14 cellular contexts compared by ENCODE assay signal in the genomic region with DNA sequence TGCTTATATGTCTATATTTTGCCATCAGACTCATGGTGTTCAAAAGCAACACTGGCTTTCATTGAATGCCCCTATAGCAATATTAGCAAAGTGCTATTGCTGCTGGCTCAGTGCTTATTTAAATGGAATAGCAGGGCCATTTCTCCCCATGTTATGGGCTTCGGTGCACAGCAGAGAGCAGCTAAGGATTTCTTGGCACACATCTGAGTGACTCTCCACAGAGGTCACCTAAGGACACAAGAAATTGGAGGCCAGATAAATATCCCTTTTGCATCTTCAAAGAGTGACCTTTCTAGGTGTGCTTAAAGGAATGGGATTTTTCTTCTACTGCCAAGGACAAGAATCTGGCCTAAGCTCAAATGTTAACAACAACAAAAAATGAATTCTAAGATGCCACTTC.
DNase-seq lines count a peak whose midpoint lies in the region; TF ChIP-seq lines count a peak whose summit lies in the region.
"Had no signal": no experiment of that assay in that cellular context is flagged by ENCODE, and none has a peak within 500 bp of the region (broad histone marks: within the 10 kb centered on the region; RNA-seq: fewer than 3 reads in every experiment).

No MANE protein-coding gene starts in this region.

- H3K27me3 ChIP-seq in Karpas-422 (ENCODE audit: low read length) (no peaks in the 10 kb centered on the region), hepatocyte (no peaks in the 10 kb centered on the region)
- H3K27me3 ChIP-seq: BLaER1 treated with 17β-estradiol and CSF1 and Interleukin-3, amounts not matched to agents 10 nM and 100 nM had no signal

- H3K9ac ChIP-seq in Karpas-422 (ENCODE audit: low read length), result no peak overlapping the region
- H3K9ac ChIP-seq: BLaER1 treated with 17β-estradiol and CSF1 and Interleukin-3, amounts not matched to agents 10 nM and 100 nM had no signal

- 89% methylated on average over 1 of the region's 1 CpG for WGBS in hepatocyte (ENCODE audit: low lambda C conversion rate, missing lambda C conversion rate)

- no peaks in the 10 kb centered on the region for H3K4me1 Mint-ChIP-seq in activated CD4-positive, alpha-beta T cell treated with anti-CD3 and anti-CD28 coated beads, Interleukin-2, amount 10 ng/mL, durations not matched to agents 24 days and 14 days
- H3K4me1 Mint-ChIP-seq: CD4-positive, CD25-positive, alpha-beta regulatory T cell; GM23338 had no signal

- H3K9me3 ChIP-seq in Karpas-422 (ENCODE audit: low read length), result no peaks in the 10 kb centered on the region
- H3K9me3 ChIP-seq in hepatocyte (ENCODE audit: low read depth), result no peaks in the 10 kb centered on the region
- H3K9me3 ChIP-seq: BLaER1 treated with 17β-estradiol and CSF1 and Interleukin-3, amounts not matched to agents 10 nM and 100 nM had no signal

- no peak overlapping the region for H3K4me2 ChIP-seq in Karpas-422 (ENCODE audit: low read depth, low read length, poor library complexity, severe bottlenecking)
- H3K4me2 ChIP-seq in hepatocyte, result no peak overlapping the region
- H3K4me2 ChIP-seq: BLaER1 treated with 17β-estradiol and CSF1 and Interleukin-3, amounts not matched to agents 10 nM and 100 nM; GM23338 had no signal

- DNase-seq in activated CD4-positive, alpha-beta T cell treated with anti-CD3 and anti-CD28 coated beads, Interleukin-2, amount 10 ng/mL, durations not matched to agents 24 days and 14 days, result peak; percentile 19
- DNase-seq in activated CD4-positive, alpha-beta T cell treated with anti-CD3 and anti-CD28 coated beads for 48 hours, result no peak
- DNase-seq in Karpas-422 (no peak), RPMI7951 (ENCODE audit: low read depth) (peak; percentile 33), medulla oblongata (ENCODE audit: extremely low spot score) (peak; percentile 6), NOMO-1 treated with DMSO at 0.1 percent for 48 hours (lab: John Stamatoyannopoulos, UW; ENCODE audit: unreplicated experiment) (no peak), hepatocyte (ENCODE audit: low spot score) (no peak)
- DNase-seq: ACHN; CD4-positive, CD25-positive, alpha-beta regulatory T cell; DMS79; H7 had no signal

- no peaks in the 10 kb centered on the region for H3K36me3 ChIP-seq in Karpas-422 (ENCODE audit: insufficient read depth, low read length)
- no peaks in the 10 kb centered on the region for H3K36me3 ChIP-seq in hepatocyte (replicated peaks; ENCODE audit: insufficient read depth, low read depth)
- H3K36me3 ChIP-seq: BLaER1 treated with 17β-estradiol and CSF1 and Interleukin-3, amounts not matched to agents 10 nM and 100 nM had no signal

- no peaks in the 10 kb centered on the region for H4K20me1 ChIP-seq in Karpas-422 (ENCODE audit: insufficient read depth, low read depth, low read length)
- H4K20me1 ChIP-seq in hepatocyte (ENCODE audit: insufficient read depth, poor library complexity, severe bottlenecking), result no peaks in the 10 kb centered on the region
- H4K20me1 ChIP-seq: BLaER1 treated with 17β-estradiol and CSF1 and Interleukin-3, amounts not matched to agents 10 nM and 100 nM had no signal

- H3K79me2 ChIP-seq in Karpas-422 (ENCODE audit: low read length) (no peaks in the 10 kb centered on the region), hepatocyte (no peaks in the 10 kb centered on the region)

- H3K27me3 Mint-ChIP-seq in activated CD4-positive, alpha-beta T cell treated with anti-CD3 and anti-CD28 coated beads, Interleukin-2, amount 10 ng/mL, durations not matched to agents 24 days and 14 days, result no peaks in the 10 kb centered on the region
- H3K27me3 Mint-ChIP-seq: CD4-positive, CD25-positive, alpha-beta regulatory T cell had no signal

- H3K4me3 ChIP-seq in Karpas-422 (ENCODE audit: low read length), result no peak overlapping the region
- no peak overlapping the region for H3K4me3 ChIP-seq in hepatocyte
- H3K4me3 ChIP-seq: BLaER1 treated with 17β-estradiol and CSF1 and Interleukin-3, amounts not matched to agents 10 nM and 100 nM; GM23338 had no signal

- peak overlapping the region; percentile 28; the same call in 1 of the 2 replicates for H2AFZ ChIP-seq in Karpas-422 (ENCODE audit: low read length)
- no peak overlapping the region for H2AFZ ChIP-seq in hepatocyte
- H2AFZ ChIP-seq: GM23338 had no signal

- H3K9me2 ChIP-seq in Karpas-422 (replicated peaks; ENCODE audit: insufficient read depth, low read length) (no peaks in the 10 kb centered on the region), hepatocyte (replicated peaks; ENCODE audit: insufficient read depth) (no peaks in the 10 kb centered on the region)

- H3K27ac Mint-ChIP-seq in activated CD4-positive, alpha-beta T cell treated with anti-CD3 and anti-CD28 coated beads, Interleukin-2, amount 10 ng/mL, durations not matched to agents 24 days and 14 days, result no peak overlapping the region
- H3K27ac Mint-ChIP-seq: CD4-positive, CD25-positive, alpha-beta regulatory T cell; GM23338 had no signal

- intact Hi-C loops in activated CD4-positive, alpha-beta T cell treated with anti-CD3 and anti-CD28 coated beads, Interleukin-2, amount 10 ng/mL, durations not matched to agents 24 days and 14 days (cut with micrococcal nuclease), result no loop called here

- no peak for TF ChIP-seq CTCF in hepatocyte (IDR thresholded peaks at IDR 0.05; ENCODE audit: poor library complexity)

- peaks cover 5% of the 10 kb centered on the region; the same call in 1 of the 2 replicates for H3K4me1 ChIP-seq in Karpas-422 (ENCODE audit: low read length)
- peaks cover 3% of the 10 kb centered on the region for H3K4me1 ChIP-seq in hepatocyte (ENCODE audit: insufficient read depth)
- H3K4me1 ChIP-seq: BLaER1 treated with 17β-estradiol and CSF1 and Interleukin-3, amounts not matched to agents 10 nM and 100 nM had no signal

- H3K27ac ChIP-seq in Karpas-422 (ENCODE audit: low read length) (no peak overlapping the region), hepatocyte (no peak overlapping the region)
- H3K27ac ChIP-seq: BLaER1 treated with 17β-estradiol and CSF1 and Interleukin-3, amounts not matched to agents 10 nM and 100 nM; HL-60 had no signal

- H3K36me3 Mint-ChIP-seq in activated CD4-positive, alpha-beta T cell treated with anti-CD3 and anti-CD28 coated beads, Interleukin-2, amount 10 ng/mL, durations not matched to agents 24 days and 14 days (ENCODE audit: low read depth), result no peaks in the 10 kb centered on the region
- H3K36me3 Mint-ChIP-seq: CD4-positive, CD25-positive, alpha-beta regulatory T cell had no signal

- peaks cover 6% of the 10 kb centered on the region for H3K9me3 Mint-ChIP-seq in activated CD4-positive, alpha-beta T cell treated with anti-CD3 and anti-CD28 coated beads, Interleukin-2, amount 10 ng/mL, durations not matched to agents 24 days and 14 days
- H3K9me3 Mint-ChIP-seq: GM23338 had no signal

- no peak overlapping the region for H3K4me3 Mint-ChIP-seq in activated CD4-positive, alpha-beta T cell treated with anti-CD3 and anti-CD28 coated beads, Interleukin-2, amount 10 ng/mL, durations not matched to agents 24 days and 14 days
- H3K4me3 Mint-ChIP-seq: CD4-positive, CD25-positive, alpha-beta regulatory T cell; GM23338 had no signal

Comparison
In these comparisons a context has a peak if more than half of its experiments do, and no peak if none do; other contexts are left out.
1. DNase-seq: peak in activated CD4-positive, alpha-beta T cell treated with anti-CD3 and anti-CD28 coated beads, Interleukin-2, amount 10 ng/mL, durations not matched to agents 24 days and 14 days (single experiment), RPMI7951 (single experiment) and medulla oblongata (single experiment); none in activated CD4-positive, alpha-beta T cell treated with anti-CD3 and anti-CD28 coated beads for 48 hours (single experiment), Karpas-422 (single experiment), NOMO-1 treated with DMSO at 0.1 percent for 48 hours (single experiment) and hepatocyte (single experiment).